In the genomic region with DNA sequence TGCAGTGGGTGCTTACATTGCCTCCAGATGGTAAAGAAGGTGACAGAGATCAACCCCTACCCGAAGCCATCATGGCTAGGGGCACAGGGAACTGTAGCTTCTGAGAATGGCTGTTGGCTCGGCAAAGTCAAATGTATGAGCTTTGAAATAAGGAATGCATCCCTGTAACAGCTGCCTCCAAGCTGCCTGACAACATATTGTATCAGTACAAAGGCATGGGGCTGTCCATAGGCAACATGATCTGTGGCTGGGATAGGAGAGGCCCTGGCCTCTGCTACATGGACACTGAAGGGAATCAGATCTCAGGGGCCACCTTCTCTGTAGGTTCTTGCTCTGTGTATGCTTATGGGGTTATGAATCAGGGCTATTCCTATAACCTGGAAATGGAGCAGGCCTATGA, we compare ENCODE assay signal across 24 cellular contexts.
"Had no signal": no experiment of that assay in that cellular context is flagged by ENCODE, and none has a peak within 500 bp of the region (broad histone marks: within the 10 kb centered on the region; RNA-seq: fewer than 3 reads in every experiment).

No MANE protein-coding gene starts in this region.

- H3K27me3 ChIP-seq: brain microvascular endothelial cell, esophagus squamous epithelium, foreskin keratinocyte, gastrocnemius medialis, heart left ventricle had no signal

- H3K4me1 ChIP-seq: esophagus squamous epithelium, foreskin keratinocyte, gastrocnemius medialis, heart left ventricle had no signal

- H3K27ac ChIP-seq: brain microvascular endothelial cell, epithelial cell of prostate, esophagus squamous epithelium, foreskin keratinocyte, gastrocnemius medialis, heart left ventricle had no signal

- DNase-seq: activated CD4-positive, alpha-beta memory T cell treated with anti-CD3 and anti-CD28 coated beads, Interleukin-2, amount 10 ng/mL, durations not matched to agents 7 days and 5 days; activated CD4-positive, alpha-beta T cell treated with anti-CD3 and anti-CD28 coated beads for 36 hours; activated CD4-positive, alpha-beta T cell treated with anti-CD3 and anti-CD28 coated beads, Interleukin-2, amount 10 ng/mL, durations not matched to agents 24 days and 14 days; activated CD4-positive, CD25-positive, alpha-beta regulatory T cell; activated CD4-positive, CD25-positive, alpha-beta regulatory T cell treated with anti-CD3 and anti-CD28 coated beads, Interleukin-2, amount 50 U/mL, for 72 hours; activated effector memory CD4-positive, alpha-beta T cell treated with Interleukin-2 at 50 U/mL for 16 hours; activated gamma-delta T cell treated with Interleukin-2 at 50 U/mL for 16 hours; activated naive CD4-positive, alpha-beta T cell treated with anti-CD3 and anti-CD28 coated beads, Interleukin-2, amount 50 U/mL, for 16 hours; activated naive CD4-positive, alpha-beta T cell treated with Interleukin-2 at 50 U/mL for 16 hours; activated T-cell treated with anti-CD3 and anti-CD28 coated beads, Interleukin-2, amount 50 U/mL, for 4 hours; amniotic stem cell; anterior cingulate cortex; brain microvascular endothelial cell; cortex of kidney; dermis blood vessel endothelial cell; effector CD8-positive, alpha-beta T cell; esophagus squamous epithelium; foreskin keratinocyte; gastrocnemius medialis; glutamatergic neuron; heart left ventricle; T-helper 2 cell had no signal

- H3K4me3 ChIP-seq: esophagus squamous epithelium, gastrocnemius medialis, heart left ventricle had no signal

- H3K9me3 ChIP-seq: esophagus squamous epithelium, gastrocnemius medialis, heart left ventricle had no signal

- H3K36me3 ChIP-seq: brain microvascular endothelial cell had no signal

- ATAC-seq: activated CD4-positive, alpha-beta T cell treated with anti-CD3 and anti-CD28 coated beads for 36 hours; activated T-cell treated with anti-CD3 and anti-CD28 coated beads, Interleukin-2, amount 50 U/mL, for 4 hours; activated T-helper 17 cell treated with anti-CD3 and anti-CD28 coated beads, Interleukin-2, amount 50 U/mL, for 72 hours; foreskin keratinocyte; gastrocnemius medialis; heart left ventricle had no signal
